In genomic region chr4:2462218-2462991, GRCh38 we compare ENCODE assay signal across 8 cellular contexts. TPM values are rescaled to one million over a fixed set of nuclear protein-coding genes. Genes with fewer than 3 reads are reported as not detected.
DNase-seq lines count a peak whose midpoint lies in the region; ATAC-seq lines count a peak whose summit lies in the region.

No MANE protein-coding gene starts in this region.

- POLR2A ChIA-PET in activated CD8-positive, alpha-beta T cell treated with anti-CD3 and anti-CD28 coated beads, Interleukin-2, amount 10 ng/mL, durations not matched to agents 7 days and 5 days (lab: Charles Lee), result no interaction called here

- peaks cover 13% of the 10 kb centered on the region for H3K4me1 Mint-ChIP-seq in activated CD8-positive, alpha-beta T cell treated with anti-CD3 and anti-CD28 coated beads, Interleukin-2, amount 10 ng/mL, durations not matched to agents 7 days and 5 days (ENCODE audit: low read depth)

- peak; percentile 66 for ATAC-seq in HG02973 (IDR thresholded peaks at IDR 0.05; ENCODE audit: unreplicated experiment)
- peak; percentile 98 for ATAC-seq in activated CD8-positive, alpha-beta T cell treated with anti-CD3 and anti-CD28 coated beads, Interleukin-2, amount 10 ng/mL, durations not matched to agents 7 days and 5 days

- H3K36me3 Mint-ChIP-seq in activated CD8-positive, alpha-beta T cell treated with anti-CD3 and anti-CD28 coated beads, Interleukin-2, amount 10 ng/mL, durations not matched to agents 7 days and 5 days (ENCODE audit: low read depth), result peaks cover 2% of the 10 kb centered on the region

- H3K4me3 Mint-ChIP-seq in activated CD8-positive, alpha-beta T cell treated with anti-CD3 and anti-CD28 coated beads, Interleukin-2, amount 10 ng/mL, durations not matched to agents 7 days and 5 days, result peak overlapping the region; percentile 58

- DNase-seq in NCI-H82 (lab: John Stamatoyannopoulos, UW) (peak; percentile 74), NCI-H82 treated with DMSO at 0.1 percent for 48 hours (lab: John Stamatoyannopoulos, UW; ENCODE audit: unreplicated experiment) (no peak), NCI-H2227 treated with DMSO at 0.1 percent for 48 hours (lab: John Stamatoyannopoulos, UW) (peak; percentile 50), lung microvascular endothelial cell (ENCODE audit: low read depth in 2 of 2) (peak; percentile 82 to 88)
- peak; percentile 67 for DNase-seq in activated CD8-positive, alpha-beta T cell treated with anti-CD3 and anti-CD28 coated beads, Interleukin-2, amount 10 ng/mL, durations not matched to agents 7 days and 5 days
- peak; percentile 54 for DNase-seq in effector CD4-positive, alpha-beta T cell
- peak in 2 of 3 experiments; percentile 41 to 58 for DNase-seq in stimulated activated CD4-positive, alpha-beta T cell treated with anti-CD3 and anti-CD28 coated beads, TNF-alpha, amount 100 ng/mL, for 24 hours (ENCODE audit: low read depth in 3 of 3)

- no peak overlapping the region for H3K27ac Mint-ChIP-seq in activated CD8-positive, alpha-beta T cell treated with anti-CD3 and anti-CD28 coated beads, Interleukin-2, amount 10 ng/mL, durations not matched to agents 7 days and 5 days

- peaks cover 17% of the 10 kb centered on the region for H3K27me3 Mint-ChIP-seq in activated CD8-positive, alpha-beta T cell treated with anti-CD3 and anti-CD28 coated beads, Interleukin-2, amount 10 ng/mL, durations not matched to agents 7 days and 5 days (ENCODE audit: low read depth)

- CTCF ChIA-PET in activated CD8-positive, alpha-beta T cell treated with anti-CD3 and anti-CD28 coated beads, Interleukin-2, amount 10 ng/mL, durations not matched to agents 7 days and 5 days (lab: Charles Lee), result interaction anchor here (0.6 to 2.3 kb wide), 6 partner anchors 41 to 454 kb away, joined by 3 to 10 read pairs (median 4); partner anchors contain the start of gene NELFA

- no peaks in the 10 kb centered on the region for H3K9me3 Mint-ChIP-seq in activated CD8-positive, alpha-beta T cell treated with anti-CD3 and anti-CD28 coated beads, Interleukin-2, amount 10 ng/mL, durations not matched to agents 7 days and 5 days (ENCODE audit: insufficient read depth)

RNA-seq across cellular contexts. Expression of gene RNF4, which starts 6.5 kb away (rescaled TPM):
- total RNA-seq in activated CD8-positive, alpha-beta T cell treated with anti-CD3 and anti-CD28 coated beads, Interleukin-2, amount 10 ng/mL, durations not matched to agents 7 days and 5 days, result 100 to 1,000 TPM; 105 to 118 TPM
- 30.0 and 30.5 TPM in 2 replicates for total RNA-seq in lung microvascular endothelial cell

RNA-seq across cellular contexts. Expression of gene CFAP99, which starts 43.6 kb away (rescaled TPM):
- total RNA-seq in activated CD8-positive, alpha-beta T cell treated with anti-CD3 and anti-CD28 coated beads, Interleukin-2, amount 10 ng/mL, durations not matched to agents 7 days and 5 days, result not detected
- total RNA-seq in lung microvascular endothelial cell, result not detected in 2 replicates

RNA-seq across cellular contexts. Expression of gene ZFYVE28, which starts 44.0 kb away (rescaled TPM):
- total RNA-seq in activated CD8-positive, alpha-beta T cell treated with anti-CD3 and anti-CD28 coated beads, Interleukin-2, amount 10 ng/mL, durations not matched to agents 7 days and 5 days, result 1 to 10 TPM; 6.1 to 6.3 TPM
- total RNA-seq in lung microvascular endothelial cell, result 1.8 and 2.6 TPM in 2 replicates
